ENCODE assay signal across 9 cellular contexts in genomic region chr14:93965287-93965821, GRCh38. TPM values are rescaled to one million over a fixed set of nuclear protein-coding genes. Genes with fewer than 3 reads are reported as not detected.
DNase-seq lines count a peak whose midpoint lies in the region; ATAC-seq, FAIRE-seq and TF ChIP-seq lines count a peak whose summit lies in the region.
"Had no signal": no experiment of that assay in that cellular context is flagged by ENCODE, and none has a peak within 500 bp of the region (broad histone marks: within the 10 kb centered on the region; RNA-seq: fewer than 3 reads in every experiment).

No MANE protein-coding gene starts in this region.

- H3K27me3 Mint-ChIP-seq in HFFc6 (ENCODE audit: insufficient read depth) (peaks cover 3% of the 10 kb centered on the region), astrocyte (ENCODE audit: low read depth, unreplicated experiment) (peaks cover 48% of the 10 kb centered on the region)

- H3K4me1 ChIP-seq in astrocyte (ENCODE audit: insufficient read depth, low read length) (peaks cover 21% of the 10 kb centered on the region), lung (ENCODE audit: control insufficient read depth in 2 of 2, insufficient read depth in 2 of 2, low read length in 2 of 2) (peaks cover 5 to 15% of the 10 kb centered on the region in 2 donors)

- peaks cover 4% of the 10 kb centered on the region for H4K20me1 ChIP-seq in astrocyte (ENCODE audit: insufficient read depth, low read length)

- H3K27ac ChIP-seq in astrocyte (ENCODE audit: low read depth, low read length) (peak overlapping the region; percentile 81), lung (ENCODE audit: low read depth in 1 of 2, low read length in 1 of 2) (peak overlapping the region; percentile 32 to 67), caudate nucleus (ENCODE audit: low read depth, low read length) (no peak overlapping the region)

- H3K9ac ChIP-seq in astrocyte (ENCODE audit: low read length) = peak overlapping the region; percentile 38

- H3K27me3 ChIP-seq in astrocyte (ENCODE audit: insufficient read depth, low read length) (no peaks in the 10 kb centered on the region), lung (ENCODE audit: control insufficient read depth, insufficient read depth) (no peaks in the 10 kb centered on the region)

- H3K4me2 ChIP-seq in astrocyte (ENCODE audit: low read length) = peak overlapping the region; percentile 37

- H3K4me3 ChIP-seq in astrocyte (ENCODE audit: insufficient read depth, low read depth, low read length) (no peak overlapping the region), lung (no peak overlapping the region)

- H3K4me1 Mint-ChIP-seq in HFFc6 (ENCODE audit: low read depth) (peaks cover 37% of the 10 kb centered on the region), astrocyte (ENCODE audit: low read depth, unreplicated experiment) (peaks cover 26% of the 10 kb centered on the region)

- H2AFZ ChIP-seq in astrocyte (ENCODE audit: low read depth, low read length) = no peak overlapping the region

- DNase-seq in AG08395 (ENCODE audit: low spot score) (peak; percentile 88), HFFc6 (peak; percentile 97), astrocyte (ENCODE audit: low read depth) (peak; percentile 98), lung (ENCODE audit: low spot score) (no peak), mucosa of gallbladder (ENCODE audit: low spot score) (no peak), caudate nucleus (lab: John Stamatoyannopoulos, UW) (no peak), NAMALWA (ENCODE audit: low spot score) (no peak)
- DNase-seq: cerebellar nuclear complex had no signal

- H3K27ac Mint-ChIP-seq in HFFc6 (peak overlapping the region; percentile 84), astrocyte (ENCODE audit: unreplicated experiment) (peak overlapping the region; percentile 21)

- no peaks in the 10 kb centered on the region for H3K79me2 ChIP-seq in astrocyte (ENCODE audit: insufficient read depth, low read length)

- ATAC-seq in lung (ENCODE audit: insufficient read depth, low FRiP score) (peak; percentile 22), HG02571 (IDR thresholded peaks at IDR 0.05; ENCODE audit: unreplicated experiment) (no peak)

- H3K36me3 Mint-ChIP-seq in HFFc6 (ENCODE audit: low read depth) (peaks cover 15% of the 10 kb centered on the region), astrocyte (ENCODE audit: low read depth, unreplicated experiment) (peaks cover 2% of the 10 kb centered on the region)

- TF ChIP-seq CTCF in HFFc6 (IDR thresholded peaks at IDR 0.05) = no peak
- no peak for TF ChIP-seq CTCF in astrocyte (IDR thresholded peaks at IDR 0.05; ENCODE audit: insufficient read depth, low read depth, low read length)
- no peak for TF ChIP-seq CTCF in lung (IDR thresholded peaks at IDR 0.05; ENCODE audit: control extremely low read depth, extremely low read depth)

- H3K4me3 Mint-ChIP-seq in HFFc6 (no peak overlapping the region), astrocyte (ENCODE audit: unreplicated experiment) (no peak overlapping the region)

- H3K9me3 Mint-ChIP-seq in HFFc6 = peaks cover 17% of the 10 kb centered on the region
- peaks cover 4% of the 10 kb centered on the region for H3K9me3 Mint-ChIP-seq in astrocyte (ENCODE audit: unreplicated experiment)

- peak; percentile 65 for FAIRE-seq in astrocyte (lab: Jason Lieb, UNC)

- H3K36me3 ChIP-seq in astrocyte (ENCODE audit: insufficient read depth, low read length) = no peaks in the 10 kb centered on the region
- no peaks in the 10 kb centered on the region for H3K36me3 ChIP-seq in lung (ENCODE audit: control insufficient read depth in 2 of 2, insufficient read depth in 2 of 2, low read length in 2 of 2)

- H3K9me3 ChIP-seq in astrocyte (ENCODE audit: insufficient read depth, low read depth, low read length) (peaks cover 7% of the 10 kb centered on the region), lung (ENCODE audit: control insufficient read depth in 2 of 2, insufficient read depth in 1 of 2, low read length in 1 of 2) (no peaks in the 10 kb centered on the region)

- 71 to 89% methylated on average over 3 of the region's 3 CpGs for WGBS in lung, 2 donors

RNA-seq across cellular contexts. Expression of gene ASB2, which starts 11.0 kb away (rescaled TPM):
- not detected for total RNA-seq in HFFc6 (2021; fragmentation: NEBNext Ultra II Directional; extraction: Animal tissue kit (Norgen Biotek cat#: 25700))
- total RNA-seq in astrocyte = 0.25 TPM in 1 of 2 replicates, not detected in the other
- 1 to 10 TPM; 2.3 to 3.7 TPM for total RNA-seq in lung
- 1 to 10 TPM; 1.8 to 2.9 TPM for polyA plus RNA-seq in lung
- 28.0 TPM for total RNA-seq in mucosa of gallbladder

RNA-seq across cellular contexts. Expression of gene CCDC197, which starts 31.7 kb away (rescaled TPM):
- total RNA-seq in HFFc6 (2021; fragmentation: NEBNext Ultra II Directional; extraction: Animal tissue kit (Norgen Biotek cat#: 25700)) = not detected
- total RNA-seq in astrocyte = not detected in 2 replicates
- not detected for total RNA-seq in lung
- polyA plus RNA-seq in lung = not detected
- total RNA-seq in mucosa of gallbladder = not detected

RNA-seq across cellular contexts. Expression of gene FAM181A, which starts 38.2 kb away (rescaled TPM):
- not detected for total RNA-seq in HFFc6 (2021; fragmentation: NEBNext Ultra II Directional; extraction: Animal tissue kit (Norgen Biotek cat#: 25700))
- not detected in 2 replicates for total RNA-seq in astrocyte
- total RNA-seq in lung = 1 to 10 TPM; 3.2 to 4.0 TPM
- 1 to 10 TPM; 1.9 to 3.4 TPM for polyA plus RNA-seq in lung
- total RNA-seq in mucosa of gallbladder = not detected

Comparison
In these comparisons a context has a peak if more than half of its experiments do, and no peak if none do; other contexts are left out.
1. DNase-seq: peak in AG08395 (single experiment), HFFc6 (single experiment) and astrocyte (single experiment); none in lung (single experiment), mucosa of gallbladder (single experiment), caudate nucleus (0 of 61) and NAMALWA (single experiment).